27 cellular contexts compared by ENCODE assay signal in genomic region chr5:142239394-142240159, GRCh38.
DNase-seq lines count a peak whose midpoint lies in the region; ATAC-seq and TF ChIP-seq lines count a peak whose summit lies in the region.
"Had no signal": no experiment of that assay in that cellular context is flagged by ENCODE, and none has a peak within 500 bp of the region (broad histone marks: within the 10 kb centered on the region; RNA-seq: fewer than 3 reads in every experiment).

No MANE protein-coding gene starts in this region.

- H3K14ac ChIP-seq in mesenchymal stem cell (ENCODE audit: low read length in 2 of 2): no peak overlapping the region

- no peak overlapping the region for H2BK15ac ChIP-seq in mesenchymal stem cell (ENCODE audit: low read depth, poor library complexity, severe bottlenecking)

- no peak overlapping the region for H3K18ac ChIP-seq in mesenchymal stem cell (ENCODE audit: low read depth in 1 of 2, low read length in 2 of 2)

- H2BK12ac ChIP-seq in mesenchymal stem cell (ENCODE audit: low read length in 2 of 2): no peak overlapping the region

- 100% methylated on average over 4 of the region's 4 CpGs for WGBS in mesenchymal stem cell
- 96 to 97% methylated on average over 4 of the region's 4 CpGs for WGBS in heart right ventricle, 2 donors

- H3K36me3 ChIP-seq in mesenchymal stem cell (ENCODE audit: control insufficient read depth in 1 of 2, insufficient read depth in 2 of 2, low read depth in 1 of 2, low read length in 2 of 2) (no peaks in the 10 kb centered on the region), heart right ventricle (no peaks in the 10 kb centered on the region)
- H3K36me3 ChIP-seq: BLaER1, esophagus muscularis mucosa, upper lobe of left lung had no signal

- ATAC-seq in heart right ventricle (no peak), GM19023 (IDR thresholded peaks at IDR 0.05; ENCODE audit: unreplicated experiment) (no peak)
- ATAC-seq: activated naive CD8-positive, alpha-beta T cell treated with anti-CD3 and anti-CD28 coated beads, Interleukin-2, amount 50 U/mL, for 24 hours; HCT116; stimulated activated naive B cell treated with anti-CD40 and anti-IgM and Interleukin-4, amounts not matched to agents 10 μg/mL and 1 μg/mL and 100 μg/mL, for 72 hours had no signal

- H3K9ac ChIP-seq in mesenchymal stem cell (ENCODE audit: low read length): no peak overlapping the region
- H3K9ac ChIP-seq: BLaER1 had no signal

- H3K23ac ChIP-seq in mesenchymal stem cell (ENCODE audit: low read length in 2 of 2): no peak overlapping the region

- no peaks in the 10 kb centered on the region for H3K79me1 ChIP-seq in mesenchymal stem cell (replicated peaks; ENCODE audit: low read length, poor library complexity, severe bottlenecking)

- H3K27ac ChIP-seq in mesenchymal stem cell (ENCODE audit: low read length, poor library complexity, severe bottlenecking): no peak overlapping the region
- no peak overlapping the region for H3K27ac ChIP-seq in heart right ventricle
- H3K27ac ChIP-seq: BLaER1, esophagus muscularis mucosa, skin epidermis had no signal

- TF ChIP-seq CTCF in epithelial cell of esophagus (IDR thresholded peaks at IDR 0.05; ENCODE audit: insufficient read depth, low read depth, low read length, missing control alignments): no peak
- TF ChIP-seq CTCF in heart right ventricle (IDR thresholded peaks at IDR 0.05): no peak

- H2AFZ ChIP-seq in mesenchymal stem cell (ENCODE audit: low read depth, low read length): no peak overlapping the region

- no peak overlapping the region for H3K4ac ChIP-seq in mesenchymal stem cell (ENCODE audit: low read depth in 1 of 2, low read length in 2 of 2)

- no peak overlapping the region for H4K91ac ChIP-seq in mesenchymal stem cell (ENCODE audit: low read length)

- intact Hi-C loops in heart right ventricle (cut with DNase I): no loop called here

- H3K9me3 ChIP-seq in mesenchymal stem cell (ENCODE audit: control insufficient read depth, low read length): no peaks in the 10 kb centered on the region
- H3K9me3 ChIP-seq in heart right ventricle: peaks cover 0 to 7% (median 0%) of the 10 kb centered on the region in 11 donors
- H3K9me3 ChIP-seq: esophagus muscularis mucosa, upper lobe of left lung had no signal

- H4K8ac ChIP-seq in mesenchymal stem cell (ENCODE audit: low read length): no peak overlapping the region

- H2AK5ac ChIP-seq in mesenchymal stem cell (ENCODE audit: low read length, severe bottlenecking): peak overlapping the region; percentile 34

- peaks cover 9% of the 10 kb centered on the region for H3K4me1 ChIP-seq in mesenchymal stem cell (ENCODE audit: control insufficient read depth, insufficient read depth, low read depth, low read length)
- H3K4me1 ChIP-seq in heart right ventricle: peaks cover 0 to 11% (median 3%) of the 10 kb centered on the region in 9 donors

- no peak overlapping the region for H2BK120ac ChIP-seq in mesenchymal stem cell (ENCODE audit: low read depth, low read length)

- H3K4me2 ChIP-seq in mesenchymal stem cell (ENCODE audit: low read length, poor library complexity, severe bottlenecking): no peak overlapping the region
- H3K4me2 ChIP-seq: BLaER1 had no signal

- no peak overlapping the region for H3K4me3 ChIP-seq in epithelial cell of esophagus (ENCODE audit: low read length)
- no peak overlapping the region for H3K4me3 ChIP-seq in mesenchymal stem cell (ENCODE audit: insufficient read depth in 1 of 2, low read depth in 1 of 2, low read length in 2 of 2)
- H3K4me3 ChIP-seq in heart right ventricle: no peak overlapping the region
- H3K4me3 ChIP-seq: BLaER1, esophagus muscularis mucosa, skin epidermis, upper lobe of left lung had no signal

- H3K27me3 ChIP-seq in mesenchymal stem cell (ENCODE audit: control insufficient read depth in 1 of 2, insufficient read depth in 1 of 2, low read length in 2 of 2) (peaks cover 0 to 12% of the 10 kb centered on the region in 2 experiments), heart right ventricle (no peaks in the 10 kb centered on the region)
- H3K27me3 ChIP-seq: BLaER1, esophagus muscularis mucosa, upper lobe of left lung had no signal

- H2BK5ac ChIP-seq in mesenchymal stem cell (ENCODE audit: low read depth, low read length, poor library complexity, severe bottlenecking): no peak overlapping the region

- DNase-seq in ELF-1 (ENCODE audit: low read depth, low spot score) (peak; percentile 32), NCI-H748 (lab: John Stamatoyannopoulos, UW; ENCODE audit: unreplicated experiment) (peak; percentile 10), epithelial cell of esophagus (ENCODE audit: low read depth) (peak; percentile 80), mesenchymal stem cell (no peak), heart right ventricle (no peak), NCI-H128 (lab: John Stamatoyannopoulos, UW; ENCODE audit: unreplicated experiment) (no peak), T1000 (lab: John Stamatoyannopoulos, UW) (no peak)
- DNase-seq: activated B cell treated with CpG ODN at 0.5 μM for 24 hours; activated CD4-positive, alpha-beta T cell treated with anti-CD3 and anti-CD28 coated beads, Interleukin-2, amount 10 ng/mL, durations not matched to agents 7 days and 5 days; activated gamma-delta T cell; activated naive CD8-positive, alpha-beta T cell treated with anti-CD3 and anti-CD28 coated beads, Interleukin-2, amount 50 U/mL, for 24 hours; activated T-cell treated with anti-CD3 and anti-CD28 coated beads, Interleukin-2, amount 50 U/mL, for 1 hour; DMS153; foreskin melanocyte; NCI-H1048; NCI-H1694; NCI-H2171; SHP77 treated with DMSO at 0.1 percent for 48 hours; stimulated activated naive B cell treated with anti-CD40 and anti-IgM and Interleukin-4, amounts not matched to agents 10 μg/mL and 1 μg/mL and 100 μg/mL, for 72 hours; substantia nigra; T-helper 9 cell had no signal

Comparison
In these comparisons a context has a peak if more than half of its experiments do, and no peak if none do; other contexts are left out.
1. DNase-seq: peak in ELF-1 (single experiment), NCI-H748 (single experiment) and epithelial cell of esophagus (single experiment); none in mesenchymal stem cell (single experiment), heart right ventricle (0 of 2), NCI-H128 (single experiment) and T1000 (single experiment).